Comparison of ENCODE assay signal across 30 cellular contexts in the genomic region with DNA sequence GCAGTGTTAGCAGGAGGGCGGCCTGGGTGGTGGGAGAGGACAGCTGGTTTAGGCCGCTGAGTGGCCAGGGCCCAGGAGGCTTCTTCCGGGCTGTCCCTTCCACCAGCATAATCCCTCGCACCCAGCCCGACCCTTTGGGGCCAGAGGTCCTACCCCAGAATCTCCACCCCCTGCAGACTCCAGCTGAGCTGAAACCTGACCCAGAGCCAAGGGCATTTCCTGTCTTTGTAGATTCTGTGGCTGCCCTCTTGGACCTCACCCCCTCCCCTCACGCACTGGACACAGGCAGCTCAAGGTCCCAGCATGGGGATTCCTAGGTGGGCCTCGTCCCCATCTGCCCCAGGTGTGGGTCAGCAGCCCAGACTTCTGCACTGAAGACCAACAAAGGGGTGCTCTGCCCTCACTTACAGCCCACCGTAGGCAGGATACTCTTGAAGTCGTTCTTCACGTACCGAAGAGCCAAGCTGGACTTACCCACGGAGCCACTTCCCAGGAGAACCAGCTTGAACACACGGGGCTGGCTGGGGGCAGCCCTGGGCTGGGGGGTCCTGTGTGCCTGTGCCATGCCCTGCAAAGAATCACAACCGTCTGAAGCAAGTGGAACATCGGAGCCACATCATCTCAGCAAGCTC. TPM values are rescaled to one million over a fixed set of nuclear protein-coding genes. Genes with fewer than 3 reads are reported as not detected.
DNase-seq lines count a peak whose midpoint lies in the region; ATAC-seq, FAIRE-seq and TF ChIP-seq lines count a peak whose summit lies in the region.
"Had no signal": no experiment of that assay in that cellular context is flagged by ENCODE, and none has a peak within 500 bp of the region (broad histone marks: within the 10 kb centered on the region; RNA-seq: fewer than 3 reads in every experiment).

No MANE protein-coding gene starts in this region.

- no peak for TF ChIP-seq RAD21 in HepG2 (CRISPR knock-in tag; IDR thresholded peaks at IDR 0.05)

- H3K4me1 Mint-ChIP-seq in T-helper 17 cell: peaks cover 2% of the 10 kb centered on the region
- H3K4me1 Mint-ChIP-seq: CD8-positive, alpha-beta memory T cell had no signal

- H3K18ac ChIP-seq in neuronal stem cell (ENCODE audit: low read length): peak overlapping the region; percentile 44

- peaks cover 2% of the 10 kb centered on the region for H3K79me1 ChIP-seq in neuronal stem cell (ENCODE audit: low read depth, low read length)

- H2AFZ ChIP-seq in HepG2 (ENCODE audit: low read length) (no peak overlapping the region), neuronal stem cell (ENCODE audit: low read length) (no peak overlapping the region)

- H3K27ac Mint-ChIP-seq in T-helper 17 cell: no peak overlapping the region

- H2AK5ac ChIP-seq in neuronal stem cell (ENCODE audit: low read depth, low read length): peak overlapping the region; percentile 73

- H3K27ac ChIP-seq in HepG2 (ENCODE audit: extremely low read length, insufficient read depth, low read length) (peak overlapping the region; percentile 56), neuronal stem cell (replicated peaks; ENCODE audit: low read length) (no peak overlapping the region)
- H3K27ac ChIP-seq: 22Rv1, HL-60 had no signal

- H2BK120ac ChIP-seq in neuronal stem cell (ENCODE audit: low read depth, low read length): no peak overlapping the region

- ATAC-seq in HepG2 (peak; percentile 64), GM18858 (IDR thresholded peaks at IDR 0.05; ENCODE audit: unreplicated experiment) (no peak), T-helper 17 cell (no peak)
- ATAC-seq: Panc1, SK-N-SH treated with all-trans-retinoic acid at 6 μM for 48 hours had no signal

- peak; percentile 83 for FAIRE-seq in HepG2 (lab: Jason Lieb, UNC)
- FAIRE-seq: GM12892, GM19239 had no signal

- peak; percentile 33 for DNase-seq in activated effector memory CD4-positive, alpha-beta T cell treated with anti-CD3 and anti-CD28 coated beads, Interleukin-2, amount 50 U/mL, for 16 hours
- DNase-seq in activated effector memory CD4-positive, alpha-beta T cell treated with Interleukin-2 at 50 U/mL for 16 hours: no peak
- DNase-seq in HepG2 (ENCODE audit: low spot score) (peak; percentile 84), neuronal stem cell (ENCODE audit: low spot score) (no peak), NCI-H1930 (lab: John Stamatoyannopoulos, UW) (no peak), mucosa of gallbladder (ENCODE audit: low spot score) (no peak), T-helper 17 cell (no peak)
- DNase-seq: ACHN; C1 segment of cervical spinal cord; Calu3; CD8-positive, alpha-beta memory T cell; DMS153; KG1; NCI-H1092 treated with DMSO at 0.1 percent for 48 hours; NCI-H146; NCI-H2081; NCI-H2171; NCI-H345; NCI-H524; NCI-H774 had no signal

- H4K91ac ChIP-seq in neuronal stem cell (ENCODE audit: low read depth, low read length, poor library complexity): peak overlapping the region; percentile 48

- H3K4me1 ChIP-seq in HepG2 (ENCODE audit: insufficient read depth, low read length): peaks cover 94% of the 10 kb centered on the region
- H3K4me1 ChIP-seq in neuronal stem cell (ENCODE audit: control insufficient read depth in 2 of 2, insufficient read depth in 1 of 2, low read depth in 1 of 2, low read length in 2 of 2): peaks cover 2 to 7% of the 10 kb centered on the region in 2 donors
- H3K4me1 ChIP-seq: HAP-1 had no signal

- H3K14ac ChIP-seq in neuronal stem cell (ENCODE audit: low read length): no peak overlapping the region

- H3K79me2 ChIP-seq in HepG2 (ENCODE audit: insufficient read depth, low read length): peaks cover 53% of the 10 kb centered on the region

- H3K9ac ChIP-seq in HepG2 (ENCODE audit: insufficient read depth, low read depth, low read length) (peak overlapping the region; percentile 2; the same call in 1 of the 2 replicates), neuronal stem cell (ENCODE audit: low read depth, low read length, poor library complexity) (no peak overlapping the region)

- no peak overlapping the region for H3K23ac ChIP-seq in neuronal stem cell (ENCODE audit: low read depth, low read length, poor library complexity)

- H4K8ac ChIP-seq in neuronal stem cell (ENCODE audit: low read depth, low read length): no peak overlapping the region

- peaks cover 16% of the 10 kb centered on the region; the same call in 1 of the 2 replicates for H4K20me1 ChIP-seq in HepG2 (ENCODE audit: insufficient read depth, low read length)

- H2BK12ac ChIP-seq in neuronal stem cell (ENCODE audit: low read length): no peak overlapping the region

- H3K36me3 Mint-ChIP-seq in T-helper 17 cell (ENCODE audit: low read depth): no peaks in the 10 kb centered on the region
- H3K36me3 Mint-ChIP-seq: CD8-positive, alpha-beta memory T cell had no signal

- in situ Hi-C loops in HepG2 (cut with HindIII; ENCODE audit: extremely low pct_ligation_motif_present, low pct_unique_long_range_greater_than_20kb): no loop called here

- POLR2A ChIA-PET in HepG2 (lab: Yijun Ruan, JAX): interaction anchor here (1.3 kb wide), 2 partner anchors 9 to 38 kb away, joined by 3 to 5 read pairs; no protein-coding TSS in a partner anchor

- BruUV-seq in HepG2 (replicated peaks; lab: Mats Ljungman, UMichigan): no TSS peak

- no peaks in the 10 kb centered on the region; a peak in 1 of 5 replicates for H3K27me3 ChIP-seq in HepG2 (ENCODE audit: control insufficient read depth in 1 of 2, insufficient read depth in 2 of 2, low read length in 2 of 2)
- H3K27me3 ChIP-seq in neuronal stem cell (ENCODE audit: control insufficient read depth in 3 of 3, insufficient read depth in 3 of 3, low read depth in 1 of 3, low read length in 3 of 3): no peaks in the 10 kb centered on the region

- no peak overlapping the region for H3K4me3 Mint-ChIP-seq in T-helper 17 cell
- H3K4me3 Mint-ChIP-seq: CD8-positive, alpha-beta memory T cell had no signal

- H3K4me2 ChIP-seq in HepG2 (ENCODE audit: low read depth, low read length): peak overlapping the region; percentile 87
- no peak overlapping the region for H3K4me2 ChIP-seq in neuronal stem cell (ENCODE audit: insufficient read depth, low read length, poor library complexity, severe bottlenecking)

- H3K36me3 ChIP-seq in HepG2 (replicated peaks in 1 of 2; ENCODE audit: control insufficient read depth in 1 of 2, insufficient read depth in 2 of 2, low read length in 2 of 2) (peaks cover 11 to 21% of the 10 kb centered on the region in 2 experiments; a peak in 4 of 5 replicates), neuronal stem cell (replicated peaks in 1 of 2; ENCODE audit: control insufficient read depth in 2 of 2, insufficient read depth in 2 of 2, low read length in 2 of 2) (no peaks in the 10 kb centered on the region)
- H3K36me3 ChIP-seq: HAP-1 had no signal

- CTCF ChIA-PET in HepG2 (lab: Yijun Ruan, JAX; ENCODE audit: low intra/inter-chr PET ratio, low total read pairs): no interaction called here

- intact Hi-C loops in HepG2 (cut with micrococcal nuclease; ENCODE audit: unreplicated experiment): no loop called here

- peaks cover 13% of the 10 kb centered on the region for H3K27me3 Mint-ChIP-seq in T-helper 17 cell

- 32% methylated on average over 12 of the region's 15 CpGs for WGBS in HepG2 (ENCODE audit: low lambda C conversion rate)
- WGBS in neuronal stem cell (ENCODE audit: extremely low coverage in 2 of 2, insufficient read length in 2 of 2, insufficient replicate concordance in 1 of 2), 2 donors: no CpG with 5 or more reads among the region's 15 CpGs

- H3K9me3 ChIP-seq in HepG2 (ENCODE audit: low read length): no peaks in the 10 kb centered on the region
- H3K9me3 ChIP-seq in neuronal stem cell (replicated peaks in 1 of 2; ENCODE audit: control insufficient read depth in 2 of 2, insufficient read depth in 1 of 2, low read depth in 1 of 2, low read length in 2 of 2): peaks cover 0 to 3% of the 10 kb centered on the region in 2 donors
- no peaks in the 10 kb centered on the region for H3K9me3 ChIP-seq in T-helper 17 cell (ENCODE audit: control insufficient read depth, low read length, poor library complexity, severe bottlenecking)
- H3K9me3 ChIP-seq: HAP-1 had no signal

- TF ChIP-seq CTCF in HepG2 (CRISPR knock-in tag; IDR thresholded peaks at IDR 0.05): peak; percentile 50

- no peak overlapping the region for H3K4ac ChIP-seq in neuronal stem cell (ENCODE audit: low read length)

- no peak overlapping the region for H2BK5ac ChIP-seq in neuronal stem cell (ENCODE audit: low read length)

- H3K4me3 ChIP-seq in HepG2 (replicated peaks in 1 of 3; ENCODE audit: insufficient read depth in 1 of 3, low read depth in 2 of 3, low read length in 3 of 3): peak overlapping the region in 2 of 3 experiments; percentile 3 to 36; a peak in 2 of 6 replicates
- H3K4me3 ChIP-seq in neuronal stem cell (ENCODE audit: low read length in 2 of 2): no peak overlapping the region
- H3K4me3 ChIP-seq: HAP-1 had no signal

- TF ChIP-seq EP300 in HepG2 (IDR thresholded peaks at IDR 0.05; ENCODE audit: low read depth in 2 of 2, low read length in 2 of 2): peak in 1 of 2 experiments; percentile 94; a peak in 2 of 4 replicates
- peak; percentile 73; the same call in 1 of the 2 replicates for TF ChIP-seq EP300 in HepG2 (CRISPR knock-in tag; IDR thresholded peaks at IDR 0.05; ENCODE audit: borderline replicate concordance)

- TF ChIP-seq POLR2A in HepG2 (IDR thresholded peaks at IDR 0.05; ENCODE audit: insufficient read depth in 1 of 2, low read depth in 2 of 2, low read length in 2 of 2): peak in 1 of 2 experiments; percentile 3; a peak in 1 of 4 replicates

- H2BK15ac ChIP-seq in neuronal stem cell (ENCODE audit: low read length): no peak overlapping the region

RNA-seq across cellular contexts. Expression of a gene that starts 4.8 kb away (rescaled TPM):
- total RNA-seq in HepG2 (2016; rRNA removed; fragmentation: Illumina TruSeq; extraction: Trizol) (68.0 and 70.0 TPM in 2 replicates), mucosa of gallbladder (64.8 TPM), T-helper 17 cell (not detected)
- 21.0 and 21.9 TPM in 2 replicates for total RNA-seq in HepG2 (2016; cell fraction: cytosol; rRNA removed; fragmentation: Illumina TruSeq; extraction: Trizol; ENCODE audit: low read depth)
- total RNA-seq in HepG2 (2016; cell fraction: insoluble cytoplasmic fraction; rRNA removed; fragmentation: Illumina TruSeq; extraction: Trizol): 67.8 and 73.3 TPM in 2 replicates
- 42.7 and 50.7 TPM in 2 replicates for total RNA-seq in HepG2 (2016; cell fraction: membrane; rRNA removed; fragmentation: Illumina TruSeq; extraction: Trizol)
- total RNA-seq in HepG2 (2016; cell fraction: nucleus; rRNA removed; fragmentation: Illumina TruSeq; extraction: Trizol): 51.2 and 64.7 TPM in 2 replicates
- polyA plus RNA-seq in HepG2 (2011; rRNA removed): 124 and 141 TPM in 2 replicates
- 66.2 and 82.5 TPM in 2 replicates for polyA plus RNA-seq in HepG2 (2011; cell fraction: cytosol; rRNA removed)
- polyA plus RNA-seq in HepG2 (2011; cell fraction: nucleus; rRNA removed): 477 and 514 TPM in 2 replicates
- polyA plus RNA-seq in HepG2 (2012): 189 and 204 TPM in 2 replicates
- polyA plus RNA-seq in HepG2 (2016; cell fraction: cytosol; fragmentation: Illumina TruSeq; extraction: Trizol; ENCODE audit: low read depth): 14.6 and 16.8 TPM in 2 replicates
- polyA plus RNA-seq in HepG2 (2016; cell fraction: insoluble cytoplasmic fraction; fragmentation: Illumina TruSeq; extraction: Trizol; ENCODE audit: low read depth): 53.0 and 54.7 TPM in 2 replicates
- polyA plus RNA-seq in HepG2 (2016; cell fraction: membrane; fragmentation: Illumina TruSeq; extraction: Trizol; ENCODE audit: low read depth): 27.1 and 29.9 TPM in 2 replicates
- polyA plus RNA-seq in HepG2 (2016; cell fraction: nucleus; fragmentation: Illumina TruSeq; extraction: Trizol; ENCODE audit: insufficient read depth, low read depth): 145 and 160 TPM in 2 replicates
- polyA minus RNA-seq in HepG2 (2011; rRNA and poly(A)+ RNA removed; ENCODE audit: low replicate concordance): 4.6 and 63.9 TPM in 2 replicates
- 23.6 and 25.7 TPM in 2 replicates for polyA minus RNA-seq in HepG2 (2011; cell fraction: cytosol; rRNA and poly(A)+ RNA removed)
- 126 and 135 TPM in 2 replicates for polyA minus RNA-seq in HepG2 (2011; cell fraction: nucleus; rRNA and poly(A)+ RNA removed)
- polyA plus RNA-seq in neuronal stem cell (2013, experiment 1 of 2): 0.15 TPM
- polyA plus RNA-seq in neuronal stem cell (2013, experiment 2 of 2): not detected
- total RNA-seq: CD8-positive, alpha-beta memory T cell; G401 had no signal
- polyA plus RNA-seq: CD8-positive, alpha-beta memory T cell had no signal

RNA-seq across cellular contexts. Expression of a gene that starts 19.3 kb away (rescaled TPM):
- total RNA-seq in HepG2 (2016; rRNA removed; fragmentation: Illumina TruSeq; extraction: Trizol): not detected in 2 replicates
- not detected in 2 replicates for total RNA-seq in HepG2 (2016; cell fraction: cytosol; rRNA removed; fragmentation: Illumina TruSeq; extraction: Trizol; ENCODE audit: low read depth)
- total RNA-seq in HepG2 (2016; cell fraction: insoluble cytoplasmic fraction; rRNA removed; fragmentation: Illumina TruSeq; extraction: Trizol): not detected in 2 replicates
- not detected in 2 replicates for total RNA-seq in HepG2 (2016; cell fraction: membrane; rRNA removed; fragmentation: Illumina TruSeq; extraction: Trizol)
- total RNA-seq in HepG2 (2016; cell fraction: nucleus; rRNA removed; fragmentation: Illumina TruSeq; extraction: Trizol): not detected in 2 replicates
- polyA plus RNA-seq in HepG2 (2011; rRNA removed): not detected in 2 replicates
- polyA plus RNA-seq in HepG2 (2011; cell fraction: cytosol; rRNA removed): not detected in 2 replicates
- polyA plus RNA-seq in HepG2 (2011; cell fraction: nucleus; rRNA removed): not detected in 2 replicates
- polyA plus RNA-seq in HepG2 (2012): not detected in 2 replicates
- polyA plus RNA-seq in HepG2 (2016; cell fraction: cytosol; fragmentation: Illumina TruSeq; extraction: Trizol; ENCODE audit: low read depth): not detected in 2 replicates
- not detected in 2 replicates for polyA plus RNA-seq in HepG2 (2016; cell fraction: insoluble cytoplasmic fraction; fragmentation: Illumina TruSeq; extraction: Trizol; ENCODE audit: low read depth)
- not detected in 2 replicates for polyA plus RNA-seq in HepG2 (2016; cell fraction: membrane; fragmentation: Illumina TruSeq; extraction: Trizol; ENCODE audit: low read depth)
- not detected in 2 replicates for polyA plus RNA-seq in HepG2 (2016; cell fraction: nucleus; fragmentation: Illumina TruSeq; extraction: Trizol; ENCODE audit: insufficient read depth, low read depth)
- polyA minus RNA-seq in HepG2 (2011; rRNA and poly(A)+ RNA removed; ENCODE audit: low replicate concordance): not detected in 2 replicates
- not detected in 2 replicates for polyA minus RNA-seq in HepG2 (2011; cell fraction: cytosol; rRNA and poly(A)+ RNA removed)
- polyA minus RNA-seq in HepG2 (2011; cell fraction: nucleus; rRNA and poly(A)+ RNA removed): not detected in 2 replicates
- not detected for polyA plus RNA-seq in neuronal stem cell (2013, experiment 1 of 2)
- not detected for polyA plus RNA-seq in neuronal stem cell (2013, experiment 2 of 2)
- not detected for total RNA-seq in mucosa of gallbladder
- not detected for total RNA-seq in T-helper 17 cell
- total RNA-seq: Calu3; CD8-positive, alpha-beta memory T cell; G401; HT-29 had no signal
- polyA plus RNA-seq: CD8-positive, alpha-beta memory T cell had no signal

RNA-seq across cellular contexts. Expression of a gene that starts 41.7 kb away (rescaled TPM):
- 15.9 and 22.0 TPM in 2 replicates for total RNA-seq in HepG2 (2016; rRNA removed; fragmentation: Illumina TruSeq; extraction: Trizol)
- 11.0 and 11.2 TPM in 2 replicates for total RNA-seq in HepG2 (2016; cell fraction: cytosol; rRNA removed; fragmentation: Illumina TruSeq; extraction: Trizol; ENCODE audit: low read depth)
- total RNA-seq in HepG2 (2016; cell fraction: insoluble cytoplasmic fraction; rRNA removed; fragmentation: Illumina TruSeq; extraction: Trizol): 15.6 and 24.6 TPM in 2 replicates
- 18.1 and 18.4 TPM in 2 replicates for total RNA-seq in HepG2 (2016; cell fraction: membrane; rRNA removed; fragmentation: Illumina TruSeq; extraction: Trizol)
- total RNA-seq in HepG2 (2016; cell fraction: nucleus; rRNA removed; fragmentation: Illumina TruSeq; extraction: Trizol): 31.0 and 33.7 TPM in 2 replicates
- 31.2 and 40.5 TPM in 2 replicates for polyA plus RNA-seq in HepG2 (2011; rRNA removed)
- polyA plus RNA-seq in HepG2 (2011; cell fraction: cytosol; rRNA removed): 19.8 and 25.0 TPM in 2 replicates
- polyA plus RNA-seq in HepG2 (2011; cell fraction: nucleus; rRNA removed): 43.1 TPM in 2 replicates
- 48.6 and 68.2 TPM in 2 replicates for polyA plus RNA-seq in HepG2 (2012)
- polyA plus RNA-seq in HepG2 (2016; cell fraction: cytosol; fragmentation: Illumina TruSeq; extraction: Trizol; ENCODE audit: low read depth): 5.6 and 6.5 TPM in 2 replicates
- 43.3 and 43.5 TPM in 2 replicates for polyA plus RNA-seq in HepG2 (2016; cell fraction: insoluble cytoplasmic fraction; fragmentation: Illumina TruSeq; extraction: Trizol; ENCODE audit: low read depth)
- 10.6 and 13.6 TPM in 2 replicates for polyA plus RNA-seq in HepG2 (2016; cell fraction: membrane; fragmentation: Illumina TruSeq; extraction: Trizol; ENCODE audit: low read depth)
- 55.6 and 61.1 TPM in 2 replicates for polyA plus RNA-seq in HepG2 (2016; cell fraction: nucleus; fragmentation: Illumina TruSeq; extraction: Trizol; ENCODE audit: insufficient read depth, low read depth)
- polyA minus RNA-seq in HepG2 (2011; rRNA and poly(A)+ RNA removed; ENCODE audit: low replicate concordance): 26.4 and 35.1 TPM in 2 replicates
- polyA minus RNA-seq in HepG2 (2011; cell fraction: cytosol; rRNA and poly(A)+ RNA removed): 26.2 and 26.7 TPM in 2 replicates
- polyA minus RNA-seq in HepG2 (2011; cell fraction: nucleus; rRNA and poly(A)+ RNA removed): 97.5 and 100 TPM in 2 replicates
- polyA plus RNA-seq in neuronal stem cell (2013, experiment 1 of 2): 30.3 TPM
- 33.9 TPM for polyA plus RNA-seq in neuronal stem cell (2013, experiment 2 of 2)
- 104 TPM for total RNA-seq in mucosa of gallbladder
- total RNA-seq in T-helper 17 cell: 100 to 1,000 TPM; 175 to 225 TPM

Comparison
In these comparisons a context has a peak if more than half of its experiments do, and no peak if none do; other contexts are left out.
1. DNase-seq: peak in activated effector memory CD4-positive, alpha-beta T cell treated with anti-CD3 and anti-CD28 coated beads, Interleukin-2, amount 50 U/mL, for 16 hours (single experiment) and HepG2 (single experiment); none in activated effector memory CD4-positive, alpha-beta T cell treated with Interleukin-2 at 50 U/mL for 16 hours (single experiment), neuronal stem cell (single experiment), NCI-H1930 (0 of 2), mucosa of gallbladder (single experiment) and T-helper 17 cell (0 of 3).
2. H3K4me3 ChIP-seq: peak in HepG2 (2 of 3); none in neuronal stem cell (0 of 2).
3. RNA of a gene that starts 4.8 kb away (total RNA-seq): 21.0 to 73.3 TPM in HepG2 and 64.8 TPM in mucosa of gallbladder (single experiment); not detected in T-helper 17 cell; every median in the first group is over 10 times any median in the second.